In genomic region chr15:34620814-34621213, GRCh38 we compare ENCODE assay signal across 18 cellular contexts.
"Had no signal": no experiment of that assay in that cellular context is flagged by ENCODE, and none has a peak within 500 bp of the region (broad histone marks: within the 10 kb centered on the region; RNA-seq: fewer than 3 reads in every experiment).

No MANE protein-coding gene starts in this region.

- H3K27ac ChIP-seq: body of pancreas, colonic mucosa, heart left ventricle, neural progenitor cell, thyroid gland, WERI-Rb-1 had no signal

- ATAC-seq: body of pancreas; heart left ventricle; stimulated activated memory B cell treated with anti-CD40 and anti-IgM and Interleukin-4, amounts not matched to agents 10 μg/mL and 1 μg/mL and 100 μg/mL, for 72 hours had no signal

- H3K4me1 ChIP-seq: body of pancreas, colonic mucosa, neural progenitor cell, thyroid gland had no signal

- H3K9ac ChIP-seq: neural progenitor cell had no signal

- DNase-seq: activated CD4-positive, alpha-beta memory T cell treated with anti-CD3 and anti-CD28 coated beads, Interleukin-2, amount 10 ng/mL, durations not matched to agents 7 days and 5 days; activated effector memory CD4-positive, alpha-beta T cell treated with anti-CD3 and anti-CD28 coated beads, Interleukin-2, amount 50 U/mL, for 16 hours; activated T-cell treated with anti-CD3 and anti-CD28 coated beads, Interleukin-2, amount 50 U/mL, for 24 hours; amniotic stem cell; body of pancreas; central memory CD4-positive, alpha-beta T cell; colonic mucosa; effector memory CD4-positive, alpha-beta T cell; foreskin melanocyte; heart left ventricle; midbrain; naive B cell; stimulated activated CD4-positive, alpha-beta T cell treated with anti-CD3 and anti-CD28 coated beads, Interleukin-2, amount 100 ng/mL, for 48 hours; thyroid gland; WERI-Rb-1 had no signal

- H3K4me3 ChIP-seq: body of pancreas, colonic mucosa, heart left ventricle, lung, neural progenitor cell, thyroid gland had no signal

- H3K4me2 ChIP-seq: neural progenitor cell had no signal

- H2AFZ ChIP-seq: neural progenitor cell had no signal

- H3K9me3 ChIP-seq: body of pancreas, colonic mucosa, heart left ventricle, thyroid gland had no signal

- H3K36me3 ChIP-seq: colonic mucosa, heart left ventricle, neural progenitor cell, thyroid gland, WERI-Rb-1 had no signal

- H3K27me3 ChIP-seq: body of pancreas, colonic mucosa, heart left ventricle, thyroid gland had no signal
